In genomic region chr17:36600477-36600876, GRCh38 we compare ENCODE assay signal across 1 cellular context.
TF ChIP-seq lines count a peak whose summit lies in the region.

No MANE protein-coding gene starts in this region.

TF ChIP-seq in HepG2, 621 proteins besides CTCF, POLR2A, EP300 and RAD21:
- TF ChIP-seq ZNF737 (CRISPR knock-in tag; IDR thresholded peaks at IDR 0.05; ENCODE audit: borderline replicate concordance), result no peak
- 0 out of 2 replicates have a peak, but pooled peaks have one; percentile 24 for TF ChIP-seq AHDC1 (CRISPR knock-in tag; IDR thresholded peaks at IDR 0.05; ENCODE audit: borderline replicate concordance)
